In genomic region chr21:46414965-46415275, GRCh38 we compare ENCODE assay signal across 16 cellular contexts.
"Had no signal": no experiment of that assay in that cellular context is flagged by ENCODE, and none has a peak within 500 bp of the region (broad histone marks: within the 10 kb centered on the region; RNA-seq: fewer than 3 reads in every experiment).

No MANE protein-coding gene starts in this region.

- DNase-seq: effector memory CD4-positive, alpha-beta T cell; hippocampal formation; kidney glomerular epithelial cell; mesenchymal stem cell; midbrain; stimulated activated CD4-positive, alpha-beta T cell treated with anti-CD3 and anti-CD28 coated beads, Interleukin-4, amount 100 ng/mL, for 24 hours; stimulated activated naive B cell treated with anti-CD40 and anti-IgM and Interleukin-4, amounts not matched to agents 10 μg/mL and 1 μg/mL and 100 μg/mL, for 72 hours; stomach; substantia nigra; trophoblast cell had no signal

- H3K4me1 ChIP-seq: heart left ventricle, stomach had no signal

- H3K4me1 Mint-ChIP-seq: stimulated activated naive B cell treated with anti-CD40 and anti-IgM and Interleukin-4, amounts not matched to agents 10 μg/mL and 1 μg/mL and 100 μg/mL, for 72 hours had no signal

- H3K27me3 Mint-ChIP-seq: natural killer cell treated with Interleukin-12 subunit alpha and Interleukin-12 subunit beta and Interleukin-15 and Interleukin-18, amount 100 ng/mL, for 72 hours; stimulated activated naive B cell treated with anti-CD40 and anti-IgM and Interleukin-4, amounts not matched to agents 10 μg/mL and 1 μg/mL and 100 μg/mL, for 72 hours had no signal

- H3K4me3 Mint-ChIP-seq: natural killer cell treated with Interleukin-12 subunit alpha and Interleukin-12 subunit beta and Interleukin-15 and Interleukin-18, amount 100 ng/mL, for 72 hours; stimulated activated naive B cell treated with anti-CD40 and anti-IgM and Interleukin-4, amounts not matched to agents 10 μg/mL and 1 μg/mL and 100 μg/mL, for 72 hours had no signal

- H3K27ac Mint-ChIP-seq: natural killer cell treated with Interleukin-12 subunit alpha and Interleukin-12 subunit beta and Interleukin-15 and Interleukin-18, amount 100 ng/mL, for 72 hours; stimulated activated naive B cell treated with anti-CD40 and anti-IgM and Interleukin-4, amounts not matched to agents 10 μg/mL and 1 μg/mL and 100 μg/mL, for 72 hours had no signal

- H3K36me3 Mint-ChIP-seq: natural killer cell treated with Interleukin-12 subunit alpha and Interleukin-12 subunit beta and Interleukin-15 and Interleukin-18, amount 100 ng/mL, for 72 hours had no signal

- H3K9me3 ChIP-seq: heart left ventricle, stomach, thoracic aorta had no signal

- H3K27me3 ChIP-seq: heart left ventricle, stomach had no signal

- H3K9me3 Mint-ChIP-seq: natural killer cell treated with Interleukin-12 subunit alpha and Interleukin-12 subunit beta and Interleukin-15 and Interleukin-18, amount 100 ng/mL, for 72 hours; stimulated activated naive B cell treated with anti-CD40 and anti-IgM and Interleukin-4, amounts not matched to agents 10 μg/mL and 1 μg/mL and 100 μg/mL, for 72 hours had no signal

- H3K4me3 ChIP-seq: heart left ventricle, lung, stomach, thoracic aorta had no signal

- H3K27ac ChIP-seq: heart left ventricle, stomach, thoracic aorta had no signal

- ATAC-seq: esophagus mucosa; heart left ventricle; left lobe of liver; natural killer cell treated with Interleukin-12 subunit alpha and Interleukin-12 subunit beta and Interleukin-15 and Interleukin-18, amount 100 ng/mL, for 72 hours; stimulated activated naive B cell treated with anti-CD40 and anti-IgM and Interleukin-4, amounts not matched to agents 10 μg/mL and 1 μg/mL and 100 μg/mL, for 72 hours had no signal
